28 cellular contexts compared by ENCODE assay signal in the genomic region with DNA sequence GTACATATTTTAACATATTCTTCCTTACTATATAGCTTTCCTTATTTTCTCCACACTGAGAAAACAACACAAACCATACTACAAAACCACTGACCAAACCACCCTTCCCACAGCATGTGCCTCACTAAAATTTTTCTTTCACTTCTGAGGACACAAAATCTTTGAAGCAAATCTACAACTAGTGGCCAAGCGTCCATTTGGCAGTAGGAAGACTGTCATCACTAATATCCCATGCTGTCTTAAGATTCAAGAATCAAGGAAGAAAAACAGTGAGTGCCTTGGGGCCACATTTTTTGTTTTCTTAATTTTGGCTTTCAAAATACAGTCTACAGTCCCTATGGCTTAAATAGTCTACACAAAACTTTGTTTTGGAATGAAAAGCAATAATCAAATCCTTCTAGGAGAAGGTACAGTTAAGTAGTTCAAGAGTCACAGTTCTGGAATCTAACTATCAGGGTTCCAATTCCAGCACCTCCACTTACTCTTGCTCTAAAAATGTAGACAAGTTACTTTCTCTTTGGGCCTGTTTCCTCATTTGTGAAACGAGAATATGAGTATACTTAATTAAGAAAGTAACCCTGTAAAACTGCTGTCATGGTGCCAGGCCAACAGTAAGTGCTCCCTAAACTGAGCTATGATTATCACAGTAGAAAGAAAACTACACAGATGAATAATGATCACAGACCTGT.
DNase-seq lines count a peak whose midpoint lies in the region; TF ChIP-seq lines count a peak whose summit lies in the region.
"Had no signal": no experiment of that assay in that cellular context is flagged by ENCODE, and none has a peak within 500 bp of the region (broad histone marks: within the 10 kb centered on the region; RNA-seq: fewer than 3 reads in every experiment).

No MANE protein-coding gene starts in this region.

- peak; percentile 21 for DNase-seq in GM04503 (ENCODE audit: low read depth)
- peak; percentile 40 for DNase-seq in M059J (ENCODE audit: low read depth)
- DNase-seq in chondrocyte (ENCODE audit: low spot score), result no peak
- DNase-seq in GDM1 (lab: John Stamatoyannopoulos, UW), result no peak
- DNase-seq in cerebellar cortex (ENCODE audit: low spot score), result no peak
- no peak for DNase-seq in DMS53 (lab: John Stamatoyannopoulos, UW)
- DNase-seq: activated CD8-positive, alpha-beta memory T cell treated with anti-CD3 and anti-CD28 coated beads, Interleukin-2, amount 10 ng/mL, durations not matched to agents 7 days and 5 days; activated gamma-delta T cell; activated naive CD8-positive, alpha-beta T cell treated with anti-CD3 and anti-CD28 coated beads for 36 hours; activated T-cell treated with anti-CD3 and anti-CD28 coated beads, Interleukin-2, amount 50 U/mL, for 4 hours; aorta; cortex of kidney; DMS153; GF-D8; H7; hippocampal formation; Kasumi-1; NCI-H1436 treated with DMSO at 0.1 percent for 48 hours; NCI-H2081 treated with DMSO at 0.1 percent for 48 hours; NCI-H226; NCI-H774; nephron progenitor cell; ovary; retina; small intestine; stimulated activated naive CD4-positive, alpha-beta T cell; upper lobe of right lung had no signal

- H3K27me3 Mint-ChIP-seq in chondrocyte (ENCODE audit: low read depth) (no peaks in the 10 kb centered on the region), nephron (ENCODE audit: low read depth) (no peaks in the 10 kb centered on the region)
- H3K27me3 Mint-ChIP-seq: activated CD8-positive, alpha-beta memory T cell treated with anti-CD3 and anti-CD28 coated beads, Interleukin-2, amount 10 ng/mL, durations not matched to agents 7 days and 5 days; activated naive CD8-positive, alpha-beta T cell treated with anti-CD3 and anti-CD28 coated beads for 36 hours had no signal

- H3K27ac Mint-ChIP-seq in chondrocyte (ENCODE audit: unreplicated experiment), result peak overlapping the region; percentile 6
- H3K27ac Mint-ChIP-seq in nephron, result peak overlapping the region; percentile 62 to 93 (median 88)
- H3K27ac Mint-ChIP-seq: activated CD8-positive, alpha-beta memory T cell treated with anti-CD3 and anti-CD28 coated beads, Interleukin-2, amount 10 ng/mL, durations not matched to agents 7 days and 5 days; activated naive CD8-positive, alpha-beta T cell treated with anti-CD3 and anti-CD28 coated beads for 36 hours; nephron progenitor cell had no signal

- H3K4me3 Mint-ChIP-seq in chondrocyte (ENCODE audit: unreplicated experiment), result no peak overlapping the region
- no peak overlapping the region for H3K4me3 Mint-ChIP-seq in nephron
- H3K4me3 Mint-ChIP-seq: activated CD8-positive, alpha-beta memory T cell treated with anti-CD3 and anti-CD28 coated beads, Interleukin-2, amount 10 ng/mL, durations not matched to agents 7 days and 5 days; activated naive CD8-positive, alpha-beta T cell treated with anti-CD3 and anti-CD28 coated beads for 36 hours; activated T-cell treated with anti-CD3 and anti-CD28 coated beads, Interleukin-2, amount 50 U/mL, for 4 hours; nephron progenitor cell had no signal

- H3K36me3 Mint-ChIP-seq in chondrocyte (ENCODE audit: low read depth), result no peaks in the 10 kb centered on the region
- no peaks in the 10 kb centered on the region for H3K36me3 Mint-ChIP-seq in nephron (ENCODE audit: low read depth)
- H3K36me3 Mint-ChIP-seq: activated CD8-positive, alpha-beta memory T cell treated with anti-CD3 and anti-CD28 coated beads, Interleukin-2, amount 10 ng/mL, durations not matched to agents 7 days and 5 days; activated naive CD8-positive, alpha-beta T cell treated with anti-CD3 and anti-CD28 coated beads for 36 hours had no signal

- peaks cover 42% of the 10 kb centered on the region for H3K4me1 Mint-ChIP-seq in chondrocyte (ENCODE audit: low read depth)
- peaks cover 42% of the 10 kb centered on the region for H3K4me1 Mint-ChIP-seq in nephron
- H3K4me1 Mint-ChIP-seq: activated CD8-positive, alpha-beta memory T cell treated with anti-CD3 and anti-CD28 coated beads, Interleukin-2, amount 10 ng/mL, durations not matched to agents 7 days and 5 days; activated naive CD8-positive, alpha-beta T cell treated with anti-CD3 and anti-CD28 coated beads for 36 hours had no signal

- H3K9me3 Mint-ChIP-seq in chondrocyte (ENCODE audit: low read depth), result peaks cover 3% of the 10 kb centered on the region
- H3K9me3 Mint-ChIP-seq in nephron, result no peaks in the 10 kb centered on the region
- H3K9me3 Mint-ChIP-seq: activated naive CD8-positive, alpha-beta T cell treated with anti-CD3 and anti-CD28 coated beads for 36 hours; nephron progenitor cell had no signal

- peak; percentile 7 for TF ChIP-seq CTCF in chondrocyte (IDR thresholded peaks at IDR 0.05)
- no peak for TF ChIP-seq CTCF in nephron (IDR thresholded peaks at IDR 0.05; ENCODE audit: unreplicated experiment in 3 of 3)

Comparison
In these comparisons a context has a peak if more than half of its experiments do, and no peak if none do; other contexts are left out.
1. DNase-seq: peak in GM04503 (single experiment) and M059J (single experiment); none in chondrocyte (single experiment), GDM1 (single experiment), cerebellar cortex (single experiment) and DMS53 (single experiment).